Comparison of ENCODE assay signal across 27 cellular contexts in genomic region chr7:70171369-70171768, GRCh38.
"Had no signal": no experiment of that assay in that cellular context is flagged by ENCODE, and none has a peak within 500 bp of the region (broad histone marks: within the 10 kb centered on the region; RNA-seq: fewer than 3 reads in every experiment).

No MANE protein-coding gene starts in this region.

- H3K4me1 Mint-ChIP-seq: mesothelial cell of epicardium had no signal

- H3K9me3 Mint-ChIP-seq: endodermal cell had no signal

- H3K4me3 Mint-ChIP-seq: dendritic cell treated with granulocyte-macrophage colony-stimulating factor and Interleukin-4, amounts not matched to agents 40 ng/mL and 50 ng/mL, for 4 days; effector memory CD8-positive, alpha-beta T cell; endodermal cell; mesothelial cell of epicardium had no signal

- H3K27ac Mint-ChIP-seq: dendritic cell treated with granulocyte-macrophage colony-stimulating factor and Interleukin-4, amounts not matched to agents 40 ng/mL and 50 ng/mL, for 4 days; effector memory CD8-positive, alpha-beta T cell; mesothelial cell of epicardium had no signal

- H3K4me1 ChIP-seq: esophagus squamous epithelium, gastrocnemius medialis, heart right ventricle, left lung, lower lobe of right lung had no signal

- FAIRE-seq: colon, endometrium, islet of Langerhans, keratinocyte had no signal

- DNase-seq: effector CD8-positive, alpha-beta T cell; effector memory CD8-positive, alpha-beta T cell; endodermal cell; erythroblast; esophagus squamous epithelium; foreskin fibroblast; foreskin melanocyte; gastrocnemius medialis; glutamatergic neuron; head of caudate nucleus; heart right ventricle; hippocampal formation; left cardiac atrium; left ventricle myocardium superior; lower lobe of right lung; mesenchymal stem cell; mucosa of descending colon had no signal

- H3K36me3 ChIP-seq: esophagus squamous epithelium, gastrocnemius medialis, heart right ventricle, left lung, lower lobe of right lung had no signal

- H3K9me3 ChIP-seq: gastrocnemius medialis, lower lobe of right lung had no signal

- ATAC-seq: effector memory CD8-positive, alpha-beta T cell; esophagus mucosa; gastrocnemius medialis; heart right ventricle; left cardiac atrium; left lung; left ventricle myocardium superior; lower lobe of right lung; mucosa of descending colon had no signal

- H3K27ac ChIP-seq: coronary artery, epithelial cell of prostate, esophagus squamous epithelium, gastrocnemius medialis, heart right ventricle, left lung, lower lobe of right lung had no signal

- H3K4me3 ChIP-seq: coronary artery, esophagus squamous epithelium, gastrocnemius medialis, heart right ventricle, left lung, lower lobe of right lung, mucosa of descending colon had no signal

- H3K27me3 ChIP-seq: esophagus squamous epithelium, gastrocnemius medialis, left lung had no signal
